ENCODE assay signal across 1 cellular context in the genomic region with DNA sequence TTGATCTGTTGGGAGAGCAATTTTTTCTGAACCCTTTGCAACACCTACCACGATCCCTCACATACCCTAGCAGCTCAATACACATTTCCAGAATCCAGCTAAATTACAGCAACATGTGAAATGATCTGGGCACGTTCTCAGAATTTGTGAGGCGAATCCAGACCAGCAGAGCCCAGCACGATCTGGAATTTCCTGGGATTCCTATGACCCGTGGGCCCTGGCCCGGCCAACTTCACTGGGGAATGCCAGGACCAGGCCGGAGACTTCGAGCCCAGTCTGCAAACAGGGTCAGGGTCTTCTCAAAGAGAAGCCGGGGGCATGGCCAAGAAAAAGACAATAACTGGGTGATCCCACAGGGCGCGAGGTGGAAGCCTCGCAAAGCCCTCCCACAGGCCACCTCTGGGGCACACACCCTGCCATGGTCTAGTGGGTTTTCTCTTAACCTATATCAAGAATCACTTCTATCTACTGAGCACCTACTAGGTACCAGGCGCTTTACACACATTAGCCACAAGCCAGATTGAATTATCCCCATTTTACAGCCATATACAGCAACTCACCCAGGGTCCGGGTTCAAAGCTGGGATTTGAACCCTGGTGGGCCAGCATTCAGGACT.
TF ChIP-seq lines count a peak whose summit lies in the region.

No MANE protein-coding gene starts in this region.

TF ChIP-seq in SK-N-SH treated with all-trans-retinoic acid at 6 μM for 48 hours, 23 proteins besides CTCF, POLR2A, EP300 and RAD21 (continued from another document):
- TF ChIP-seq, protein P1, sequence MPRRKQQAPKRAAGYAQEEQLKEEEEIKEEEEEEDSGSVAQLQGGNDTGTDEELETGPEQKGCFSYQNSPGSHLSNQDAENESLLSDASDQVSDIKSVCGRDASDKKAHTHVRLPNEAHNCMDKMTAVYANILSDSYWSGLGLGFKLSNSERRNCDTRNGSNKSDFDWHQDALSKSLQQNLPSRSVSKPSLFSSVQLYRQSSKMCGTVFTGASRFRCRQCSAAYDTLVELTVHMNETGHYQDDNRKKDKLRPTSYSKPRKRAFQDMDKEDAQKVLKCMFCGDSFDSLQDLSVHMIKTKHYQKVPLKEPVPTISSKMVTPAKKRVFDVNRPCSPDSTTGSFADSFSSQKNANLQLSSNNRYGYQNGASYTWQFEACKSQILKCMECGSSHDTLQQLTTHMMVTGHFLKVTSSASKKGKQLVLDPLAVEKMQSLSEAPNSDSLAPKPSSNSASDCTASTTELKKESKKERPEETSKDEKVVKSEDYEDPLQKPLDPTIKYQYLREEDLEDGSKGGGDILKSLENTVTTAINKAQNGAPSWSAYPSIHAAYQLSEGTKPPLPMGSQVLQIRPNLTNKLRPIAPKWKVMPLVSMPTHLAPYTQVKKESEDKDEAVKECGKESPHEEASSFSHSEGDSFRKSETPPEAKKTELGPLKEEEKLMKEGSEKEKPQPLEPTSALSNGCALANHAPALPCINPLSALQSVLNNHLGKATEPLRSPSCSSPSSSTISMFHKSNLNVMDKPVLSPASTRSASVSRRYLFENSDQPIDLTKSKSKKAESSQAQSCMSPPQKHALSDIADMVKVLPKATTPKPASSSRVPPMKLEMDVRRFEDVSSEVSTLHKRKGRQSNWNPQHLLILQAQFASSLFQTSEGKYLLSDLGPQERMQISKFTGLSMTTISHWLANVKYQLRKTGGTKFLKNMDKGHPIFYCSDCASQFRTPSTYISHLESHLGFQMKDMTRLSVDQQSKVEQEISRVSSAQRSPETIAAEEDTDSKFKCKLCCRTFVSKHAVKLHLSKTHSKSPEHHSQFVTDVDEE (CRISPR knock-in tag; IDR thresholded peaks at IDR 0.05), result no peak
- TF ChIP-seq ZNF8 (CRISPR knock-in tag; IDR thresholded peaks at IDR 0.05), result no peak
TF ChIP-seq in SK-N-SH treated with all-trans-retinoic acid at 6 μM for 48 hours: peak in this region for 0.
